1 cellular context compared by ENCODE assay signal in genomic region chr19:10334340-10335148, GRCh38.
TF ChIP-seq lines count a peak whose summit lies in the region.

No MANE protein-coding gene starts in this region.

TF ChIP-seq in HepG2, 621 proteins besides CTCF, POLR2A, EP300 and RAD21 (continued from another document and continues in another):
- TF ChIP-seq TOPORS (CRISPR knock-in tag; IDR thresholded peaks at IDR 0.05) (no peak), SNAPC5 (CRISPR knock-in tag; IDR thresholded peaks at IDR 0.05; ENCODE audit: borderline replicate concordance) (no peak), TBX2 (CRISPR knock-in tag; IDR thresholded peaks at IDR 0.05; ENCODE audit: borderline replicate concordance) (peak; percentile 82), HDAC2 (CRISPR knock-in tag; IDR thresholded peaks at IDR 0.05) (0 out of 2 replicates have a peak, but pooled peaks have one; percentile 32), ZNF143 (CRISPR knock-in tag; IDR thresholded peaks at IDR 0.05) (peak; percentile 34; the same call in 1 of the 2 replicates), ZBTB38 (CRISPR knock-in tag; IDR thresholded peaks at IDR 0.05) (peak; percentile 39; the same call in 1 of the 2 replicates), ZNF282 (IDR thresholded peaks at IDR 0.05; ENCODE audit: partially characterized antibody) (no peak), ZC3H4 (CRISPR knock-in tag; IDR thresholded peaks at IDR 0.05; ENCODE audit: borderline replicate concordance) (no peak), PAXIP1 (CRISPR knock-in tag; conservative IDR thresholded peaks at IDR 0.05) (peak; percentile 16; the same call in 1 of the 2 replicates), ZNF768 (CRISPR knock-in tag; IDR thresholded peaks at IDR 0.05) (peak; percentile 29; the same call in 1 of the 2 replicates), KDM2A (CRISPR knock-in tag; IDR thresholded peaks at IDR 0.05; ENCODE audit: borderline replicate concordance, low read depth) (peak; percentile 61), KDM5A (IDR thresholded peaks at IDR 0.05; ENCODE audit: borderline replicate concordance, low read length) (no peak), ZBTB8A (CRISPR knock-in tag; IDR thresholded peaks at IDR 0.05; ENCODE audit: borderline replicate concordance, low read depth) (no peak), ZNF12 (CRISPR knock-in tag; IDR thresholded peaks at IDR 0.05) (0 out of 2 replicates have a peak, but pooled peaks have one; percentile 17), TP53 (CRISPR knock-in tag; conservative IDR thresholded peaks at IDR 0.05) (no peak), ZNF747 (CRISPR knock-in tag; IDR thresholded peaks at IDR 0.05; ENCODE audit: borderline replicate concordance) (peak; percentile 73; the same call in 1 of the 2 replicates), ZNF430 (CRISPR knock-in tag; IDR thresholded peaks at IDR 0.05) (no peak), ZNF816 (CRISPR knock-in tag; IDR thresholded peaks at IDR 0.05; ENCODE audit: borderline replicate concordance) (no peak), ZNF788 (CRISPR knock-in tag; IDR thresholded peaks at IDR 0.05; ENCODE audit: borderline replicate concordance) (peak; percentile 74; the same call in 1 of the 2 replicates), MAF1 (CRISPR knock-in tag; IDR thresholded peaks at IDR 0.05; ENCODE audit: borderline replicate concordance) (peak; percentile 34), BHLHE40 (IDR thresholded peaks at IDR 0.05; ENCODE audit: low read length) (no peak), ZNF605 (CRISPR knock-in tag; IDR thresholded peaks at IDR 0.05) (no peak), XRCC5 (optimal IDR thresholded peaks at IDR 0.05; ENCODE audit: low read length) (peak; percentile 18), NFE2L2 (IDR thresholded peaks at IDR 0.05; ENCODE audit: low read length) (no peak), YEATS4 (CRISPR knock-in tag; IDR thresholded peaks at IDR 0.05; ENCODE audit: borderline replicate concordance) (peak; percentile 44; the same call in 1 of the 2 replicates), SP1 (IDR thresholded peaks at IDR 0.05) (no peak), SP1 (CRISPR knock-in tag; IDR thresholded peaks at IDR 0.05) (peak; percentile 75), SAFB2 (CRISPR knock-in tag; IDR thresholded peaks at IDR 0.05; ENCODE audit: borderline replicate concordance, low read depth) (no peak; the same call in 1 of the 2 replicates), RFX5 (IDR thresholded peaks at IDR 0.05; ENCODE audit: low read depth, low read length) (no peak), ZNF569 (CRISPR knock-in tag; IDR thresholded peaks at IDR 0.05; ENCODE audit: borderline replicate concordance) (no peak), JARID2 (CRISPR knock-in tag; IDR thresholded peaks at IDR 0.05; ENCODE audit: insufficient replicate concordance) (no peak), MXD4 (CRISPR knock-in tag; IDR thresholded peaks at IDR 0.05) (no peak; the same call in 1 of the 2 replicates), ZNF746 (CRISPR knock-in tag; IDR thresholded peaks at IDR 0.05) (no peak), TMF1 (CRISPR knock-in tag; IDR thresholded peaks at IDR 0.05; ENCODE audit: low read depth) (no peak), ATM (IDR thresholded peaks at IDR 0.05; ENCODE audit: borderline replicate concordance) (no peak), TEF (CRISPR knock-in tag; IDR thresholded peaks at IDR 0.05) (no peak), ARNT2 (CRISPR knock-in tag; IDR thresholded peaks at IDR 0.05; ENCODE audit: low read depth) (no peak), RXRA (CRISPR knock-in tag; IDR thresholded peaks at IDR 0.05) (0 out of 2 replicates have a peak, but pooled peaks have one; percentile 33), BRCA1 (CRISPR knock-in tag; IDR thresholded peaks at IDR 0.05) (no peak), POLR2G (IDR thresholded peaks at IDR 0.05; ENCODE audit: low read depth, low read length) (peak; percentile 74), ELK4 (CRISPR knock-in tag; IDR thresholded peaks at IDR 0.05; ENCODE audit: borderline replicate concordance) (no peak), ZNF609 (CRISPR knock-in tag; IDR thresholded peaks at IDR 0.05; ENCODE audit: borderline replicate concordance) (no peak; the same call in 1 of the 2 replicates), ZNF441 (CRISPR knock-in tag; IDR thresholded peaks at IDR 0.05; ENCODE audit: borderline replicate concordance) (peak; percentile 35; the same call in 1 of the 2 replicates), HCFC1 (IDR thresholded peaks at IDR 0.05; ENCODE audit: low read depth, low read length) (no peak), HMG20A (CRISPR knock-in tag; IDR thresholded peaks at IDR 0.05; ENCODE audit: borderline replicate concordance) (no peak), NR2C2 (CRISPR knock-in tag; IDR thresholded peaks at IDR 0.05; ENCODE audit: borderline replicate concordance) (no peak), REL (CRISPR knock-in tag; conservative IDR thresholded peaks at IDR 0.05) (no peak), ZNF496 (CRISPR knock-in tag; IDR thresholded peaks at IDR 0.05; ENCODE audit: insufficient replicate concordance) (no peak), SIX4 (CRISPR knock-in tag; IDR thresholded peaks at IDR 0.05) (no peak), KDM6A (CRISPR knock-in tag; IDR thresholded peaks at IDR 0.05; ENCODE audit: low read depth) (no peak)
- TF ChIP-seq, protein P1, sequence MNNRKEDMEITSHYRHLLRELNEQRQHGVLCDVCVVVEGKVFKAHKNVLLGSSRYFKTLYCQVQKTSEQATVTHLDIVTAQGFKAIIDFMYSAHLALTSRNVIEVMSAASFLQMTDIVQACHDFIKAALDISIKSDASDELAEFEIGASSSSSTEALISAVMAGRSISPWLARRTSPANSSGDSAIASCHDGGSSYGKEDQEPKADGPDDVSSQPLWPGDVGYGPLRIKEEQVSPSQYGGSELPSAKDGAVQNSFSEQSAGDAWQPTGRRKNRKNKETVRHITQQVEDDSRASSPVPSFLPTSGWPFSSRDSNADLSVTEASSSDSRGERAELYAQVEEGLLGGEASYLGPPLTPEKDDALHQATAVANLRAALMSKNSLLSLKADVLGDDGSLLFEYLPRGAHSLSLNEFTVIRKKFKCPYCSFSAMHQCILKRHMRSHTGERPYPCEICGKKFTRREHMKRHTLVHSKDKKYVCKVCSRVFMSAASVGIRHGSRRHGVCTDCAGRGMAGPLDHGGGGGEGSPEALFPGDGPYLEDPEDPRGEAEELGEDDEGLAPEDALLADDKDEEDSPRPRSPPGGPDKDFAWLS (CRISPR knock-in tag; IDR thresholded peaks at IDR 0.05; ENCODE audit: borderline replicate concordance): no peak
- TF ChIP-seq, protein P2, sequence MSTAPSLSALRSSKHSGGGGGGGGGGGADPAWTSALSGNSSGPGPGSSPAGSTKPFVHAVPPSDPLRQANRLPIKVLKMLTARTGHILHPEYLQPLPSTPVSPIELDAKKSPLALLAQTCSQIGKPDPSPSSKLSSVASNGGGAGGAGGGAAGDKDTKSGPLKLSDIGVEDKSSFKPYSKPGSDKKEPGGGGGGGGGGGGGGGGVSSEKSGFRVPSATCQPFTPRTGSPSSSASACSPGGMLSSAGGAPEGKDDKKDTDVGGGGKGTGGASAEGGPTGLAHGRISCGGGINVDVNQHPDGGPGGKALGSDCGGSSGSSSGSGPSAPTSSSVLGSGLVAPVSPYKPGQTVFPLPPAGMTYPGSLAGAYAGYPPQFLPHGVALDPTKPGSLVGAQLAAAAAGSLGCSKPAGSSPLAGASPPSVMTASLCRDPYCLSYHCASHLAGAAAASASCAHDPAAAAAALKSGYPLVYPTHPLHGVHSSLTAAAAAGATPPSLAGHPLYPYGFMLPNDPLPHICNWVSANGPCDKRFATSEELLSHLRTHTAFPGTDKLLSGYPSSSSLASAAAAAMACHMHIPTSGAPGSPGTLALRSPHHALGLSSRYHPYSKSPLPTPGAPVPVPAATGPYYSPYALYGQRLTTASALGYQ (CRISPR knock-in tag; IDR thresholded peaks at IDR 0.05): no peak
- TF ChIP-seq, protein P3, sequence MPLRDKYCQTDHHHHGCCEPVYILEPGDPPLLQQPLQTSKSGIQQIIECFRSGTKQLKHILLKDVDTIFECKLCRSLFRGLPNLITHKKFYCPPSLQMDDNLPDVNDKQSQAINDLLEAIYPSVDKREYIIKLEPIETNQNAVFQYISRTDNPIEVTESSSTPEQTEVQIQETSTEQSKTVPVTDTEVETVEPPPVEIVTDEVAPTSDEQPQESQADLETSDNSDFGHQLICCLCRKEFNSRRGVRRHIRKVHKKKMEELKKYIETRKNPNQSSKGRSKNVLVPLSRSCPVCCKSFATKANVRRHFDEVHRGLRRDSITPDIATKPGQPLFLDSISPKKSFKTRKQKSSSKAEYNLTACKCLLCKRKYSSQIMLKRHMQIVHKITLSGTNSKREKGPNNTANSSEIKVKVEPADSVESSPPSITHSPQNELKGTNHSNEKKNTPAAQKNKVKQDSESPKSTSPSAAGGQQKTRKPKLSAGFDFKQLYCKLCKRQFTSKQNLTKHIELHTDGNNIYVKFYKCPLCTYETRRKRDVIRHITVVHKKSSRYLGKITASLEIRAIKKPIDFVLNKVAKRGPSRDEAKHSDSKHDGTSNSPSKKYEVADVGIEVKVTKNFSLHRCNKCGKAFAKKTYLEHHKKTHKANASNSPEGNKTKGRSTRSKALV (CRISPR knock-in tag; IDR thresholded peaks at IDR 0.05): peak; percentile 26; the same call in 1 of the 2 replicates
